10 cellular contexts compared by ENCODE assay signal in the genomic region with DNA sequence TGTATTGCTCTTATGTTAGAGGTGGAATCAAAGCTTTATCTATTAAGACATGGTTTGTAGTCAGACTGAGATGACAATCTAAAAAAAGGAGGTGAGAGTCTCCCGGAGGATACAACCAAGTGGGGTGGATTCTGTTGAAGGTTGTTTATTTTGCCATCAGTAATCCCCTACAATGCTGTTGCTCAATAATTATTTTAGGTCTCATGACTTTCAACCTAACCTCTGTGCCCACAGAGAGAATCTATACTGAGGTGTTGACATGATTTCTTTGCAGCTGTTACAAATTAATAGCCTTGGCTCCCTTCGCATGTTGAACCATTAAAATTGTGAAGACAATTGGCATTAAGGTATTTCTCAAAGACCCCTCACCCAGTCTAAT. TPM values are rescaled to one million over a fixed set of nuclear protein-coding genes. Genes with fewer than 3 reads are reported as not detected.
DNase-seq lines count a peak whose midpoint lies in the region; ATAC-seq and TF ChIP-seq lines count a peak whose summit lies in the region.
"Had no signal": no experiment of that assay in that cellular context is flagged by ENCODE, and none has a peak within 500 bp of the region (broad histone marks: within the 10 kb centered on the region; RNA-seq: fewer than 3 reads in every experiment).

No MANE protein-coding gene starts in this region.

- H3K4me1 ChIP-seq in ascending aorta: peaks cover 0 to 9% of the 10 kb centered on the region in 2 donors

- no peaks in the 10 kb centered on the region for H3K9me3 ChIP-seq in ascending aorta
- H3K9me3 ChIP-seq: mucosa of descending colon had no signal

- peak overlapping the region; percentile 64 for H3K4me3 Mint-ChIP-seq in stimulated activated naive CD8-positive, alpha-beta T cell treated with anti-CD3 and anti-CD28 coated beads, Interleukin-15, Interleukin-2, amounts not matched to agents 100 ng/mL and 50 ng/mL, for 24 hours
- H3K4me3 Mint-ChIP-seq in activated naive CD8-positive, alpha-beta T cell treated with anti-CD3 and anti-CD28 coated beads, Interleukin-2, amount 10 ng/mL, durations not matched to agents 7 days and 5 days: peak overlapping the region; percentile 43
- no peak overlapping the region for H3K4me3 Mint-ChIP-seq in CD14-positive monocyte

- no peak overlapping the region for H3K4me3 ChIP-seq in ascending aorta
- H3K4me3 ChIP-seq: mucosa of descending colon had no signal

- no peaks in the 10 kb centered on the region for H3K9me3 Mint-ChIP-seq in stimulated activated naive CD8-positive, alpha-beta T cell treated with anti-CD3 and anti-CD28 coated beads, Interleukin-15, Interleukin-2, amounts not matched to agents 100 ng/mL and 50 ng/mL, for 24 hours
- H3K9me3 Mint-ChIP-seq in activated naive CD8-positive, alpha-beta T cell treated with anti-CD3 and anti-CD28 coated beads, Interleukin-2, amount 10 ng/mL, durations not matched to agents 7 days and 5 days: no peaks in the 10 kb centered on the region
- H3K9me3 Mint-ChIP-seq in CD14-positive monocyte: peaks cover 0 to 2% (median 0%) of the 10 kb centered on the region in 7 donors

- peaks cover 5% of the 10 kb centered on the region for H3K27me3 Mint-ChIP-seq in stimulated activated naive CD8-positive, alpha-beta T cell treated with anti-CD3 and anti-CD28 coated beads, Interleukin-15, Interleukin-2, amounts not matched to agents 100 ng/mL and 50 ng/mL, for 24 hours
- peaks cover 19% of the 10 kb centered on the region for H3K27me3 Mint-ChIP-seq in activated naive CD8-positive, alpha-beta T cell treated with anti-CD3 and anti-CD28 coated beads, Interleukin-2, amount 10 ng/mL, durations not matched to agents 7 days and 5 days
- H3K27me3 Mint-ChIP-seq in CD14-positive monocyte (ENCODE audit: low read depth in 3 of 3): peaks cover 0 to 2% (median 1%) of the 10 kb centered on the region in 3 donors

- no peak overlapping the region for H3K27ac ChIP-seq in ascending aorta
- H3K27ac ChIP-seq: epithelial cell of prostate had no signal

- ATAC-seq in stimulated activated naive CD8-positive, alpha-beta T cell treated with anti-CD3 and anti-CD28 coated beads, Interleukin-15, Interleukin-2, amounts not matched to agents 100 U/mL and 50 U/mL, for 24 hours: no peak
- peak; percentile 29 for ATAC-seq in HG03280 (IDR thresholded peaks at IDR 0.05; ENCODE audit: unreplicated experiment)
- no peak for ATAC-seq in activated naive CD8-positive, alpha-beta T cell treated with anti-CD3 and anti-CD28 coated beads, Interleukin-2, amount 10 ng/mL, durations not matched to agents 7 days and 5 days (ENCODE audit: low read depth)

- no peaks in the 10 kb centered on the region for H3K36me3 Mint-ChIP-seq in stimulated activated naive CD8-positive, alpha-beta T cell treated with anti-CD3 and anti-CD28 coated beads, Interleukin-15, Interleukin-2, amounts not matched to agents 100 ng/mL and 50 ng/mL, for 24 hours (ENCODE audit: low read depth)
- H3K36me3 Mint-ChIP-seq in activated naive CD8-positive, alpha-beta T cell treated with anti-CD3 and anti-CD28 coated beads, Interleukin-2, amount 10 ng/mL, durations not matched to agents 7 days and 5 days: peaks cover 1% of the 10 kb centered on the region
- H3K36me3 Mint-ChIP-seq in CD14-positive monocyte: no peaks in the 10 kb centered on the region

- no peak for DNase-seq in stimulated activated naive CD8-positive, alpha-beta T cell treated with anti-CD3 and anti-CD28 coated beads, Interleukin-15, Interleukin-2, amounts not matched to agents 100 U/mL and 50 U/mL, for 24 hours
- DNase-seq in activated naive CD8-positive, alpha-beta T cell treated with anti-CD3 and anti-CD28 coated beads, Interleukin-2, amount 10 ng/mL, durations not matched to agents 7 days and 5 days: no peak
- DNase-seq in foreskin melanocyte (no peak), DMS 273 (lab: John Stamatoyannopoulos, UW; ENCODE audit: unreplicated experiment) (no peak), CD14-positive monocyte (ENCODE audit: low spot score) (no peak), ascending aorta (ENCODE audit: low spot score in 2 of 2) (no peak)

- H3K27me3 ChIP-seq in ascending aorta: no peaks in the 10 kb centered on the region

- peak overlapping the region; percentile 92 for H3K27ac Mint-ChIP-seq in stimulated activated naive CD8-positive, alpha-beta T cell treated with anti-CD3 and anti-CD28 coated beads, Interleukin-15, Interleukin-2, amounts not matched to agents 100 ng/mL and 50 ng/mL, for 24 hours
- H3K27ac Mint-ChIP-seq in activated naive CD8-positive, alpha-beta T cell treated with anti-CD3 and anti-CD28 coated beads, Interleukin-2, amount 10 ng/mL, durations not matched to agents 7 days and 5 days: peak overlapping the region; percentile 87
- H3K27ac Mint-ChIP-seq in CD14-positive monocyte: no peak overlapping the region

- peaks cover 59% of the 10 kb centered on the region for H3K4me1 Mint-ChIP-seq in stimulated activated naive CD8-positive, alpha-beta T cell treated with anti-CD3 and anti-CD28 coated beads, Interleukin-15, Interleukin-2, amounts not matched to agents 100 ng/mL and 50 ng/mL, for 24 hours (ENCODE audit: low read depth)
- H3K4me1 Mint-ChIP-seq in activated naive CD8-positive, alpha-beta T cell treated with anti-CD3 and anti-CD28 coated beads, Interleukin-2, amount 10 ng/mL, durations not matched to agents 7 days and 5 days: peaks cover 49% of the 10 kb centered on the region
- H3K4me1 Mint-ChIP-seq in CD14-positive monocyte: peaks cover 34% of the 10 kb centered on the region

- POLR2A ChIA-PET in activated naive CD8-positive, alpha-beta T cell treated with anti-CD3 and anti-CD28 coated beads, Interleukin-2, amount 10 ng/mL, durations not matched to agents 7 days and 5 days (lab: Charles Lee): interaction anchor here (1.6 to 5.4 kb wide), 4 partner anchors 9 to 123 kb away, joined by 4 to 44 read pairs (median 12); partner anchors contain the start of genes NEK9 and TMED10

- no peaks in the 10 kb centered on the region for H3K36me3 ChIP-seq in ascending aorta

- intact Hi-C loops in CD14-positive monocyte (cut with micrococcal nuclease): loop anchor here in 1 of 2 donors (5.0 kb wide), 1 partner anchor 43 kb away; no protein-coding TSS in a partner anchor
- intact Hi-C loops in ascending aorta (cut with DNase I): no loop called here

- TF ChIP-seq CTCF in CD14-positive monocyte (IDR thresholded peaks at IDR 0.05) (no peak), ascending aorta (IDR thresholded peaks at IDR 0.05) (no peak)

RNA-seq across cellular contexts. Expression of gene FOS, which starts 28.7 kb away (rescaled TPM):
- total RNA-seq in activated naive CD8-positive, alpha-beta T cell treated with anti-CD3 and anti-CD28 coated beads, Interleukin-2, amount 10 ng/mL, durations not matched to agents 7 days and 5 days: 10 to 100 TPM; 60.3 to 61.7 TPM
- 1,000 to 10,000 TPM; 4,403 to 4,841 TPM for polyA plus RNA-seq in CD14-positive monocyte
- 4,268 TPM for total RNA-seq in ascending aorta

Comparison
In these comparisons a context has a peak if more than half of its experiments do, and no peak if none do; other contexts are left out.
1. H3K27ac Mint-ChIP-seq: peak in stimulated activated naive CD8-positive, alpha-beta T cell treated with anti-CD3 and anti-CD28 coated beads, Interleukin-15, Interleukin-2, amounts not matched to agents 100 ng/mL and 50 ng/mL, for 24 hours (single experiment) and activated naive CD8-positive, alpha-beta T cell treated with anti-CD3 and anti-CD28 coated beads, Interleukin-2, amount 10 ng/mL, durations not matched to agents 7 days and 5 days (single experiment); none in CD14-positive monocyte (0 of 7).
2. H3K4me3 Mint-ChIP-seq: peak in stimulated activated naive CD8-positive, alpha-beta T cell treated with anti-CD3 and anti-CD28 coated beads, Interleukin-15, Interleukin-2, amounts not matched to agents 100 ng/mL and 50 ng/mL, for 24 hours (single experiment) and activated naive CD8-positive, alpha-beta T cell treated with anti-CD3 and anti-CD28 coated beads, Interleukin-2, amount 10 ng/mL, durations not matched to agents 7 days and 5 days (single experiment); none in CD14-positive monocyte (0 of 2).
3. RNA of gene FOS, which starts 28.7 kb away (total RNA-seq): 4,268 TPM in ascending aorta (single experiment); 60.3 to 61.7 TPM in activated naive CD8-positive, alpha-beta T cell treated with anti-CD3 and anti-CD28 coated beads, Interleukin-2, amount 10 ng/mL, durations not matched to agents 7 days and 5 days; every median in the first group is over 10 times any median in the second.